ENCODE assay signal across 7 cellular contexts in genomic region chr5:116532762-116533525, GRCh38. TPM values are rescaled to one million over a fixed set of nuclear protein-coding genes. Genes with fewer than 3 reads are reported as not detected.
DNase-seq lines count a peak whose midpoint lies in the region; ATAC-seq and TF ChIP-seq lines count a peak whose summit lies in the region.

No MANE protein-coding gene starts in this region.

- H3K36me3 ChIP-seq in body of pancreas (replicated peaks in 1 of 2; ENCODE audit: insufficient read depth in 1 of 2, low read depth in 2 of 2): no peaks in the 10 kb centered on the region
- no peaks in the 10 kb centered on the region for H3K36me3 ChIP-seq in gastrocnemius medialis

- TF ChIP-seq POLR2A in body of pancreas (IDR thresholded peaks at IDR 0.05): no peak
- no peak for TF ChIP-seq POLR2A in gastrocnemius medialis (IDR thresholded peaks at IDR 0.05)

- in situ Hi-C loops in gastrocnemius medialis (cut with MboI; ENCODE audit: low sequenced_read_pairs in 4 of 4): no loop called here

- 17 to 20% methylated on average over 3 of the region's 3 CpGs for WGBS in body of pancreas, 2 donors

- intact Hi-C loops in body of pancreas (cut with DNase I) (no loop called here), gastrocnemius medialis (cut with DNase I; ENCODE audit: low total_unique reads) (loop anchor here (10.0 kb wide), 1 partner anchor 158 kb away; no protein-coding TSS in a partner anchor)

- H3K4me3 ChIP-seq in body of pancreas (no peak overlapping the region), gastrocnemius medialis (no peak overlapping the region)

- ATAC-seq in GM21717 (IDR thresholded peaks at IDR 0.05; ENCODE audit: unreplicated experiment): peak; percentile 70
- peak; percentile 66 for ATAC-seq in body of pancreas
- peak; percentile 85 to 88 for ATAC-seq in gastrocnemius medialis

- peak; percentile 16 for DNase-seq in NCI-H128 (lab: John Stamatoyannopoulos, UW; ENCODE audit: unreplicated experiment)
- DNase-seq in body of pancreas: peak in 1 of 4 donors; percentile 16
- DNase-seq in gastrocnemius medialis: peak; percentile 12 to 13
- DNase-seq in stimulated activated CD4-positive, alpha-beta T cell treated with anti-CD3 and anti-CD28 coated beads, Interleukin-4, amount 100 ng/mL, for 24 hours: no peak
- no peak for DNase-seq in SIG-M5 (lab: John Stamatoyannopoulos, UW)
- DNase-seq in middle frontal gyrus (ENCODE audit: extremely low spot score, low spot score): no peak

- H3K27ac ChIP-seq in body of pancreas (peak overlapping the region in 3 of 4 donors; percentile 42 to 59 (median 46)), gastrocnemius medialis (no peak overlapping the region)

- H3K27me3 ChIP-seq in body of pancreas (no peaks in the 10 kb centered on the region), gastrocnemius medialis (peaks cover 0 to 5% (median 0%) of the 10 kb centered on the region in 3 donors)

- H3K9me3 ChIP-seq in body of pancreas (no peaks in the 10 kb centered on the region), gastrocnemius medialis (no peaks in the 10 kb centered on the region)

- TF ChIP-seq CTCF in body of pancreas (IDR thresholded peaks at IDR 0.05): no peak
- TF ChIP-seq CTCF in gastrocnemius medialis (IDR thresholded peaks at IDR 0.05 in 4 of 5, conservative IDR thresholded peaks at IDR 0.05 in 1 of 5): no peak

- H3K4me1 ChIP-seq in body of pancreas (peaks cover 55% of the 10 kb centered on the region), gastrocnemius medialis (peaks cover 31 to 39% of the 10 kb centered on the region in 2 donors)

RNA-seq across cellular contexts. Expression of gene SEMA6A, which starts 41.7 kb away (rescaled TPM):
- total RNA-seq in body of pancreas: 10 to 100 TPM; 18.7 to 25.1 TPM
- 1 to 10 TPM; 2.5 to 6.5 (median 2.7) TPM for total RNA-seq in gastrocnemius medialis

Comparison
In these comparisons a context has a peak if more than half of its experiments do, and no peak if none do; other contexts are left out.
1. DNase-seq: peak in NCI-H128 (single experiment) and gastrocnemius medialis (2 of 2); none in stimulated activated CD4-positive, alpha-beta T cell treated with anti-CD3 and anti-CD28 coated beads, Interleukin-4, amount 100 ng/mL, for 24 hours (single experiment), SIG-M5 (single experiment) and middle frontal gyrus (single experiment).
2. H3K27ac ChIP-seq: peak in body of pancreas (3 of 4); none in gastrocnemius medialis (0 of 4).
3. Peak in every context shown above with its lines, with median percentiles within 50 percentile points of each other: ATAC-seq.